8 cellular contexts compared by ENCODE assay signal in genomic region chr10:76303682-76304316, GRCh38.
DNase-seq lines count a peak whose midpoint lies in the region; ATAC-seq lines count a peak whose summit lies in the region.

No MANE protein-coding gene starts in this region.

- no peaks in the 10 kb centered on the region for H3K79me1 ChIP-seq in mesendoderm (ENCODE audit: low read length)

- H3K9me3 ChIP-seq in SJCRH30 (replicated peaks), result no peaks in the 10 kb centered on the region

- H3K4me2 ChIP-seq in mesendoderm (ENCODE audit: low read length), result no peak overlapping the region

- H3K4me3 ChIP-seq in SJCRH30 (no peak overlapping the region), mesendoderm (ENCODE audit: low read length) (no peak overlapping the region)

- no peak overlapping the region for H2BK15ac ChIP-seq in mesendoderm (replicated peaks; ENCODE audit: low read depth)

- H3K79me2 ChIP-seq in mesendoderm (ENCODE audit: control insufficient read depth, insufficient read depth, low read length), result no peaks in the 10 kb centered on the region

- no peak overlapping the region for H4K5ac ChIP-seq in mesendoderm (ENCODE audit: low read length)

- H3K23ac ChIP-seq in mesendoderm (ENCODE audit: low read length), result no peak overlapping the region

- no peaks in the 10 kb centered on the region for H3K36me3 ChIP-seq in SJCRH30
- no peaks in the 10 kb centered on the region for H3K36me3 ChIP-seq in mesendoderm (ENCODE audit: control insufficient read depth, insufficient read depth, low read length)

- no peak overlapping the region for H3K56ac ChIP-seq in mesendoderm (ENCODE audit: low read length)

- H2AK5ac ChIP-seq in mesendoderm (ENCODE audit: low read length), result no peak overlapping the region

- no CpG with 5 or more reads among the region's 8 CpGs for WGBS in mesendoderm (ENCODE audit: extremely low coverage, insufficient coverage, low lambda C conversion rate)

- no peaks in the 10 kb centered on the region for H3K4me1 ChIP-seq in SJCRH30
- H3K4me1 ChIP-seq in mesendoderm (ENCODE audit: control insufficient read depth, low read depth, low read length), result peaks cover 2% of the 10 kb centered on the region

- H3K27me3 ChIP-seq in SJCRH30, result no peaks in the 10 kb centered on the region
- no peaks in the 10 kb centered on the region for H3K27me3 ChIP-seq in mesendoderm (ENCODE audit: insufficient read depth, low read length, poor library complexity)

- H4K8ac ChIP-seq in mesendoderm (ENCODE audit: low read depth, low read length), result no peak overlapping the region

- H3K27ac ChIP-seq in SJCRH30 (no peak overlapping the region), epithelial cell of prostate (no peak overlapping the region), mesendoderm (ENCODE audit: low read depth, low read length) (no peak overlapping the region)

- DNase-seq in COLO829 (ENCODE audit: low spot score) (peak; percentile 39), NCI-H1048 (lab: John Stamatoyannopoulos, UW) (peak; percentile 43), SJCRH30 (peak; percentile 42 to 62), epithelial cell of prostate (ENCODE audit: low read depth, low spot score) (peak; percentile 40), mesendoderm (peak; percentile 91)

- no peak overlapping the region for H3K4ac ChIP-seq in mesendoderm (ENCODE audit: low read depth, low read length)

- H3K18ac ChIP-seq in mesendoderm (ENCODE audit: low read length), result peak overlapping the region; percentile 13

- H3K9ac ChIP-seq in mesendoderm (ENCODE audit: low read length), result no peak overlapping the region

- no peak overlapping the region for H2BK5ac ChIP-seq in mesendoderm (ENCODE audit: low read length)

- H2BK120ac ChIP-seq in mesendoderm (ENCODE audit: low read depth, low read length), result no peak overlapping the region

- ATAC-seq in GM19463 (IDR thresholded peaks at IDR 0.05; ENCODE audit: unreplicated experiment) (peak; percentile 61), GM21529 (IDR thresholded peaks at IDR 0.05; ENCODE audit: unreplicated experiment) (no peak), GM19035 (IDR thresholded peaks at IDR 0.05; ENCODE audit: unreplicated experiment) (no peak)

Comparison
In these comparisons a context has a peak if more than half of its experiments do, and no peak if none do; other contexts are left out.
1. DNase-seq: peak in every context shown above with its lines; median percentile 91 in mesendoderm; 52 in SJCRH30; 43 in NCI-H1048; 40 in epithelial cell of prostate; 39 in COLO829.